ENCODE assay signal across 25 cellular contexts in the genomic region with DNA sequence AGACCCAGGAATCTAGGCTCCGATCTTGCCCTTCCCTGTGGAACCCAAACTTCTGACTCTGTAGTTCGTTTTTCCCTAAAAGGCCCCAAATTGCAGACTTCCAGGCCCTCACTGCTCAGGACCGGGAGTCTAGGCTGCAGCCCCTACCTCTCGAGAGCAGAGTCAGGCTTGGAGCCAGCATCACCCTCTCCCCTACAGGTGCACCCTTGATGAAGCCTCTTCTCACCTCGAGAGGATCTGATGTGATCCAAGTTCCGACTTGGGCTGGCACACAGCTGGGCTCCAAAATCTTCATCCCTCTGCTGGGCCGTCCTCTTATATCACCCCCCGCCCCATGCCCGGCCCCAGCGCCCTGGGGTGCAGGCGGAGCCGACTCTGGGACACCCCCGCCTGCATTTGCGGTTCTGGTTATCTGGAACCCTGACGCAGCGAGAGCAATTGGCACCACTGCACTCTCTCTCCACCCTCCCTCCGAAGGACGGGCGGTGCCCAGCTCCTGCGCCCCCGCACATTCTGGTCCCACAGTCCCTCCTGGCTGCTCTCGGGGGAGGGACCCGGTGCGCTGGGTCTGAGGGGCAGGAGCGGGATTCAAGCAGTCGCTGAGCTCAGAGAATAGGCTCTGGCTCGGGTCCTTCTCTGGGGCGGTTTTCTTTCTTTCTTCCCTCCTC. TPM values are rescaled to one million over a fixed set of nuclear protein-coding genes. Genes with fewer than 3 reads are reported as not detected.
DNase-seq lines count a peak whose midpoint lies in the region; ATAC-seq, FAIRE-seq and TF ChIP-seq lines count a peak whose summit lies in the region.
"Had no signal": no experiment of that assay in that cellular context is flagged by ENCODE, and none has a peak within 500 bp of the region (broad histone marks: within the 10 kb centered on the region; RNA-seq: fewer than 3 reads in every experiment).

A gene (minus strand): TSS at position 293 of the 668 bp plus-strand sequence. CDS start 1,518 bp downstream, outside the sequence.

- H3K4me1 ChIP-seq in ES-I3 (ENCODE audit: insufficient read depth, low read length) (peaks cover 10% of the 10 kb centered on the region), PC-3 (ENCODE audit: insufficient read depth, low read length) (peaks cover 10% of the 10 kb centered on the region), iPS DF 6.9 (ENCODE audit: control insufficient read depth, insufficient read depth, low read length) (peaks cover 1% of the 10 kb centered on the region)
- H3K4me1 ChIP-seq: gastroesophageal sphincter had no signal

- no peak for TF ChIP-seq CTCF in PC-3 (conservative IDR thresholded peaks at IDR 0.05; ENCODE audit: low read depth, low read length)
- no peak for TF ChIP-seq CTCF in omental fat pad (IDR thresholded peaks at IDR 0.05)

- no peaks in the 10 kb centered on the region for H4K20me1 ChIP-seq in PC-3 (ENCODE audit: low read length)

- no peaks in the 10 kb centered on the region for H3K79me2 ChIP-seq in PC-3 (ENCODE audit: low read length)

- H3K9ac ChIP-seq in ES-I3 (ENCODE audit: low read depth, low read length) = peak within 1 kb of the TSS; percentile 32; the same call in 1 of the 2 replicates
- no peak within 1 kb of the TSS for H3K9ac ChIP-seq in PC-3 (ENCODE audit: low read length)

- H3K27me3 ChIP-seq in PC-3 (ENCODE audit: low read length) (no peaks in the 10 kb centered on the region), iPS DF 6.9 (ENCODE audit: control insufficient read depth, insufficient read depth, low read length) (no peaks in the 10 kb centered on the region)
- H3K27me3 ChIP-seq: testis had no signal

- POLR2A ChIA-PET in PC-3 (lab: Charles Lee; ENCODE audit: unreplicated experiment) = no interaction called here

- no CpG with 5 or more reads among the region's 28 CpGs for WGBS in iPS DF 6.9 (ENCODE audit: insufficient coverage, insufficient read length)

- peak within 1 kb of the TSS; percentile 37; the same call in 1 of the 2 replicates for H2AFZ ChIP-seq in PC-3 (ENCODE audit: low read length)

- peak within 1 kb of the TSS; percentile 16; the same call in 1 of the 2 replicates for H3K4me3 ChIP-seq in PC-3 (ENCODE audit: low read length)
- H3K4me3 ChIP-seq in iPS DF 6.9 (ENCODE audit: low read length) = peak within 1 kb of the TSS; percentile 21; the same call in 1 of the 2 replicates
- H3K4me3 ChIP-seq: gastroesophageal sphincter had no signal

- H3K9me2 ChIP-seq in PC-3 (replicated peaks; ENCODE audit: low read length) = no peaks in the 10 kb centered on the region

- FAIRE-seq in urothelium cell line (lab: Jason Lieb, UNC) = no peak
- FAIRE-seq: HepG2 had no signal

- intact Hi-C loops in PC-3 (cut with micrococcal nuclease) = no loop called here

- ATAC-seq in PC-3 = no peak
- ATAC-seq in omental fat pad (ENCODE audit: low FRiP score) = peak; percentile 89
- ATAC-seq: gastroesophageal sphincter, HepG2, SK-N-SH treated with all-trans-retinoic acid at 6 μM for 48 hours had no signal

- H3K9me3 ChIP-seq in ES-I3 (ENCODE audit: control insufficient read depth, insufficient read depth, low read length) (no peaks in the 10 kb centered on the region), PC-3 (ENCODE audit: low read length) (no peaks in the 10 kb centered on the region), iPS DF 6.9 (ENCODE audit: control insufficient read depth, insufficient read depth, low read length) (no peaks in the 10 kb centered on the region)
- H3K9me3 ChIP-seq: testis had no signal

- no TSS peak for BruUV-seq in PC-3 (replicated peaks; lab: Mats Ljungman, UMichigan)

- CTCF ChIA-PET in PC-3 (lab: Charles Lee) = no interaction called here

- H3F3A ChIP-seq in PC-3 (ENCODE audit: low read length, unreplicated experiment) = no peaks in the 10 kb centered on the region

- H3K27ac ChIP-seq in PC-3 (ENCODE audit: low read length) (no peak within 1 kb of the TSS), iPS DF 6.9 (ENCODE audit: low read length) (no peak within 1 kb of the TSS)
- H3K27ac ChIP-seq: gastroesophageal sphincter, RWPE1, testis had no signal

- H3K36me3 ChIP-seq in ES-I3 (ENCODE audit: insufficient read depth, low read length) (no peaks in the 10 kb centered on the region), PC-3 (ENCODE audit: low read depth, low read length) (no peaks in the 10 kb centered on the region), iPS DF 6.9 (ENCODE audit: control insufficient read depth, insufficient read depth, low read length) (no peaks in the 10 kb centered on the region)
- H3K36me3 ChIP-seq: gastroesophageal sphincter had no signal

- H3K4me2 ChIP-seq in PC-3 (ENCODE audit: low read length) = peak within 1 kb of the TSS; percentile 39

- DNase-seq in PC-3 (no peak), iPS DF 6.9 (ENCODE audit: low read depth, low spot score) (no peak), omental fat pad (ENCODE audit: low spot score) (no peak), urothelium cell line (ENCODE audit: low spot score) (no peak), NCI-H526 treated with DMSO at 0.1 percent for 48 hours (lab: John Stamatoyannopoulos, UW) (no peak), NCI-H187 (lab: John Stamatoyannopoulos, UW) (no peak)
- no peak for DNase-seq in stimulated activated naive CD4-positive, alpha-beta T cell (lab: John Stamatoyannopoulos, UW)
- DNase-seq: activated naive CD4-positive, alpha-beta T cell treated with anti-CD3 and anti-CD28 coated beads for 36 hours; activated T-cell treated with anti-CD3 and anti-CD28 coated beads, Interleukin-2, amount 50 U/mL, for 48 hours; C1 segment of cervical spinal cord; DMS153; erythroblast; HCEC 1CT; NCI-H2107; NCI-H524; T1000; testis had no signal

RNA-seq across cellular contexts. Expression of the gene that starts here (rescaled TPM):
- total RNA-seq in PC-3 (2014; rRNA removed) (0.23 and 3.6 TPM in 2 replicates), omental fat pad (10 to 100 TPM in 2 of 4 donors, 1 to 10 TPM in 1, not detected in 1; 3.6 to 61.7 (median 16.6) TPM)
- total RNA-seq: activated CD8-positive, alpha-beta memory T cell treated with anti-CD3 and anti-CD28 coated beads for 36 hours; activated naive CD4-positive, alpha-beta T cell treated with anti-CD3 and anti-CD28 coated beads for 36 hours; cardiac septum; HepG2; liver had no signal
